9 cellular contexts compared by ENCODE assay signal in the genomic region with DNA sequence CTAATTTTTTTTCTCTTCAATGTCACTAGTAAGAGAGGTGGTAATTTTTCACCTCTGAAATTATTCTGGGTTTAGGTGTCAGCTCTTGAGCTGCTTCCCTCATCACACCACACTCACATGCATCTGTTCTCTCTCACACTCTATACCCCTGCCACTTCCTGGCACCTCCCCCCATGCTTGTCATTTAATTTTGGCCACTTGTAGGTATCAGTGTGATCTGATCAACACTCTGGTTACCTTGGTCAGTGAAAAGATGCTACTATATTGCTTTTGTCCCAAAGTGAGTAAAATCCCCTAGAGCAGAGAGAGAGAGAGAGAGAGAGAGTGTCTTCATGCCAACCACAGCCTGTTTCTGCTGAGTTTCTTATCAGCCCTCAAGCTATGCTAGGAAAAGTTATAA. TPM values are rescaled to one million over a fixed set of nuclear protein-coding genes. Genes with fewer than 3 reads are reported as not detected.
DNase-seq lines count a peak whose midpoint lies in the region; ATAC-seq, FAIRE-seq and TF ChIP-seq lines count a peak whose summit lies in the region.
"Had no signal": no experiment of that assay in that cellular context is flagged by ENCODE, and none has a peak within 500 bp of the region (broad histone marks: within the 10 kb centered on the region; RNA-seq: fewer than 3 reads in every experiment).

No MANE protein-coding gene starts in this region.

- DNase-seq in T-helper 9 cell = peak; percentile 39
- peak; percentile 50 for DNase-seq in myocyte (ENCODE audit: low read depth)
- no peak for DNase-seq in NCI-H446 treated with DMSO at 0.1 percent for 48 hours (lab: John Stamatoyannopoulos, UW)
- no peak for DNase-seq in superior temporal gyrus (ENCODE audit: extremely low spot score)
- DNase-seq in frontal cortex (ENCODE audit: low spot score in 2 of 2) = no peak
- DNase-seq in tibial nerve (ENCODE audit: low spot score in 2 of 2) = no peak
- DNase-seq: psoas muscle had no signal

- no peaks in the 10 kb centered on the region for H3K9me3 ChIP-seq in tibial nerve
- H3K9me3 ChIP-seq: psoas muscle had no signal

- no peak overlapping the region for H3K4me3 ChIP-seq in tibial nerve
- H3K4me3 ChIP-seq: psoas muscle had no signal

- TF ChIP-seq CTCF in tibial nerve (IDR thresholded peaks at IDR 0.05) = no peak

- ATAC-seq in GM18868 (IDR thresholded peaks at IDR 0.05; ENCODE audit: unreplicated experiment) (peak; percentile 72), HG02571 (IDR thresholded peaks at IDR 0.05; ENCODE audit: unreplicated experiment) (peak; percentile 52)
- ATAC-seq: psoas muscle had no signal

- FAIRE-seq in frontal cortex (lab: Jason Lieb, UNC) = no peak

- no peaks in the 10 kb centered on the region for H3K27me3 ChIP-seq in tibial nerve

- H3K36me3 ChIP-seq in tibial nerve = peaks cover 0 to 44% (median 0%) of the 10 kb centered on the region in 3 donors

- no peak for TF ChIP-seq POLR2A in tibial nerve (IDR thresholded peaks at IDR 0.05)

- peaks cover 0 to 8% (median 2%) of the 10 kb centered on the region in 4 donors for H3K4me1 ChIP-seq in tibial nerve
- H3K4me1 ChIP-seq: psoas muscle had no signal

- TF ChIP-seq EP300 in tibial nerve (IDR thresholded peaks at IDR 0.05) = no peak

- H3K27ac ChIP-seq in tibial nerve = no peak overlapping the region
- H3K27ac ChIP-seq: psoas muscle had no signal

RNA-seq across cellular contexts. Expression of a gene that starts 42.5 kb away (rescaled TPM):
- total RNA-seq in myocyte (17.7 and 19.9 TPM in 2 replicates), frontal cortex (13.0 TPM), tibial nerve (10 to 100 TPM in 2 of 4 donors, 1 to 10 TPM in 2; 9.0 to 23.6 (median 13.5) TPM)
- polyA plus RNA-seq in myocyte (2012) = 14.6 TPM

Comparison
In these comparisons a context has a peak if more than half of its experiments do, and no peak if none do; other contexts are left out.
1. DNase-seq: peak in T-helper 9 cell (single experiment) and myocyte (single experiment); none in NCI-H446 treated with DMSO at 0.1 percent for 48 hours (single experiment), superior temporal gyrus (single experiment), frontal cortex (0 of 2) and tibial nerve (0 of 2).